ENCODE assay signal across 19 cellular contexts in genomic region chr2:218881744-218882462, GRCh38. TPM values are rescaled to one million over a fixed set of nuclear protein-coding genes. Genes with fewer than 3 reads are reported as not detected.
DNase-seq lines count a peak whose midpoint lies in the region; ATAC-seq, FAIRE-seq and TF ChIP-seq lines count a peak whose summit lies in the region.
"Had no signal": no experiment of that assay in that cellular context is flagged by ENCODE, and none has a peak within 500 bp of the region (broad histone marks: within the 10 kb centered on the region; RNA-seq: fewer than 3 reads in every experiment).

No MANE protein-coding gene starts in this region.

- H3K4me2 ChIP-seq in Karpas-422 (ENCODE audit: low read depth, low read length, poor library complexity, severe bottlenecking): no peak overlapping the region

- peaks cover 3% of the 10 kb centered on the region for H3K27me3 Mint-ChIP-seq in CD4-positive, alpha-beta T cell
- H3K27me3 Mint-ChIP-seq in T-helper 17 cell: no peaks in the 10 kb centered on the region

- H3K9ac ChIP-seq in kidney (ENCODE audit: low read length in 2 of 2) (no peak overlapping the region), Karpas-422 (ENCODE audit: low read length) (no peak overlapping the region)

- H3K79me2 ChIP-seq in Karpas-422 (ENCODE audit: low read length): no peaks in the 10 kb centered on the region

- no peaks in the 10 kb centered on the region for H4K20me1 ChIP-seq in Karpas-422 (ENCODE audit: insufficient read depth, low read depth, low read length)

- ATAC-seq in CD4-positive, alpha-beta T cell (ENCODE audit: poor library complexity): no peak
- ATAC-seq in T-helper 17 cell: no peak
- ATAC-seq in HG02840 (IDR thresholded peaks at IDR 0.05; ENCODE audit: low FRiP score, unreplicated experiment): no peak

- H3K4me1 ChIP-seq in kidney (ENCODE audit: control insufficient read depth in 1 of 2, insufficient read depth in 1 of 2, low read depth in 1 of 2, low read length in 2 of 2) (peaks cover 0 to 12% of the 10 kb centered on the region in 2 donors), Karpas-422 (ENCODE audit: low read length) (peaks cover 40% of the 10 kb centered on the region)

- CTCF ChIA-PET in CD4-positive, alpha-beta T cell (lab: Charles Lee): interaction anchor here (0.6 to 12.1 kb wide), 3 partner anchors 15 to 507 kb away, joined by 3 to 500 read pairs (median 4); no protein-coding TSS in a partner anchor

- intact Hi-C loops in CD4-positive, alpha-beta T cell (cut with DNase I, micrococcal nuclease): no loop called here
- intact Hi-C loops in kidney (cut with DNase I): no loop called here

- H3K36me3 Mint-ChIP-seq in CD4-positive, alpha-beta T cell (ENCODE audit: low read depth): no peaks in the 10 kb centered on the region
- no peaks in the 10 kb centered on the region for H3K36me3 Mint-ChIP-seq in T-helper 17 cell (ENCODE audit: low read depth)

- no peak for TF ChIP-seq POLR2A in GM12892 (IDR thresholded peaks at IDR 0.05; ENCODE audit: low read depth, low read length)

- H2AFZ ChIP-seq in Karpas-422 (ENCODE audit: low read length): no peak overlapping the region

- H3K9me3 ChIP-seq in CD4-positive, alpha-beta T cell (ENCODE audit: control insufficient read depth, low read length): no peaks in the 10 kb centered on the region
- no peaks in the 10 kb centered on the region for H3K9me3 ChIP-seq in T-helper 17 cell (ENCODE audit: control insufficient read depth, low read length, poor library complexity, severe bottlenecking)
- H3K9me3 ChIP-seq in kidney (ENCODE audit: control insufficient read depth in 1 of 2, low read length in 2 of 2): no peaks in the 10 kb centered on the region
- H3K9me3 ChIP-seq in Karpas-422 (ENCODE audit: low read length): no peaks in the 10 kb centered on the region
- H3K9me3 ChIP-seq: uterus had no signal

- no peaks in the 10 kb centered on the region for H3K27me3 ChIP-seq in CD4-positive, alpha-beta T cell (ENCODE audit: control insufficient read depth, insufficient read depth, low read length)
- H3K27me3 ChIP-seq in Karpas-422 (ENCODE audit: low read length): no peaks in the 10 kb centered on the region

- no peaks in the 10 kb centered on the region for H3K9me3 Mint-ChIP-seq in CD4-positive, alpha-beta T cell
- H3K9me3 Mint-ChIP-seq: activated naive CD4-positive, alpha-beta T cell treated with anti-CD3 and anti-CD28 coated beads for 36 hours had no signal

- no peaks in the 10 kb centered on the region for H3K9me2 ChIP-seq in Karpas-422 (replicated peaks; ENCODE audit: insufficient read depth, low read length)

- TF ChIP-seq CTCF in CD4-positive, alpha-beta T cell (IDR thresholded peaks at IDR 0.05): no peak
- TF ChIP-seq CTCF in kidney (IDR thresholded peaks at IDR 0.05; ENCODE audit: borderline replicate concordance, extremely low read depth, insufficient read depth): no peak
- TF ChIP-seq CTCF in D721Med (IDR thresholded peaks at IDR 0.05; ENCODE audit: insufficient read depth, missing control alignments): no peak

- H3K4me3 ChIP-seq in kidney (ENCODE audit: low read length in 2 of 2) (no peak overlapping the region), Karpas-422 (ENCODE audit: low read length) (no peak overlapping the region)
- H3K4me3 ChIP-seq: uterus had no signal

- POLR2A ChIA-PET in CD4-positive, alpha-beta T cell (lab: Charles Lee): interaction anchor here (0.6 to 19.6 kb wide), 3 partner anchors 10 to 14 kb away, joined by 4 to 455 read pairs (median 14); no protein-coding TSS in a partner anchor

- H3K4me1 Mint-ChIP-seq in CD4-positive, alpha-beta T cell (ENCODE audit: low read depth): peaks cover 56% of the 10 kb centered on the region
- peaks cover 57% of the 10 kb centered on the region for H3K4me1 Mint-ChIP-seq in T-helper 17 cell

- H3K27ac Mint-ChIP-seq in CD4-positive, alpha-beta T cell: peak overlapping the region; percentile 11
- peak overlapping the region; percentile 94 for H3K27ac Mint-ChIP-seq in T-helper 17 cell
- H3K27ac Mint-ChIP-seq: activated naive CD4-positive, alpha-beta T cell treated with anti-CD3 and anti-CD28 coated beads for 36 hours had no signal

- no peaks in the 10 kb centered on the region for H3K36me3 ChIP-seq in kidney (ENCODE audit: control insufficient read depth in 1 of 2, insufficient read depth in 2 of 2, low read length in 2 of 2)
- H3K36me3 ChIP-seq in Karpas-422 (ENCODE audit: insufficient read depth, low read length): no peaks in the 10 kb centered on the region
- H3K36me3 ChIP-seq: uterus had no signal

- no peak for DNase-seq in CD4-positive, alpha-beta T cell
- DNase-seq in GM12892 (ENCODE audit: insufficient read length): no peak
- DNase-seq in T-helper 17 cell: no peak
- DNase-seq in kidney: peak; percentile 58
- no peak for DNase-seq in Karpas-422
- no peak for DNase-seq in D721Med (ENCODE audit: insufficient read length, low spot score)
- DNase-seq in Kasumi-1 (lab: John Stamatoyannopoulos, UW): no peak
- DNase-seq: caudate nucleus; GOT3; KBM-7; NCI-H1436 treated with DMSO at 0.1 percent for 48 hours; NCI-H748 treated with DMSO at 0.1 percent for 48 hours; stimulated activated CD4-positive, alpha-beta T cell treated with anti-CD3 and anti-CD28 coated beads, Interleukin-2, amount 100 ng/mL, for 48 hours; T1000; uterus had no signal

- no peak overlapping the region for H3K27ac ChIP-seq in CD4-positive, alpha-beta T cell (ENCODE audit: low read depth, low read length)
- H3K27ac ChIP-seq in kidney (ENCODE audit: low read depth in 2 of 2, low read length in 2 of 2): no peak overlapping the region
- no peak overlapping the region for H3K27ac ChIP-seq in Karpas-422 (ENCODE audit: low read length)
- H3K27ac ChIP-seq: uterus had no signal

- peak overlapping the region; percentile 89 for H3K4me3 Mint-ChIP-seq in CD4-positive, alpha-beta T cell
- peak overlapping the region; percentile 93 for H3K4me3 Mint-ChIP-seq in T-helper 17 cell

- peak; percentile 66 for FAIRE-seq in GM12892 (lab: Jason Lieb, UNC)
- no peak for FAIRE-seq in kidney (lab: Jason Lieb, UNC)
- FAIRE-seq in D721Med (lab: Jason Lieb, UNC): no peak

RNA-seq across cellular contexts. Expression of gene WNT10A, which starts 1.3 kb away (rescaled TPM):
- 1 to 10 TPM; 4.8 to 6.6 TPM for total RNA-seq in CD4-positive, alpha-beta T cell
- polyA plus RNA-seq in GM12892 (2012; ENCODE audit: missing spikeins): 34.9 TPM
- total RNA-seq in T-helper 17 cell: 10 to 100 TPM in 1 of 2 donors, 1 to 10 TPM in 1; 5.5 to 14.4 TPM
- total RNA-seq in kidney: 10.2 TPM
- polyA plus RNA-seq in kidney (ENCODE audit: insufficient read depth, low read depth, low replicate concordance): 1.1 TPM
- total RNA-seq in Karpas-422 (2014; rRNA removed; shearing (Covaris generic); ENCODE audit: low replicate concordance): 2.9 and 3.8 TPM in 2 replicates

RNA-seq across cellular contexts. Expression of gene WNT6, which starts 22.3 kb away (rescaled TPM):
- not detected for total RNA-seq in CD4-positive, alpha-beta T cell
- not detected for polyA plus RNA-seq in GM12892 (2012; ENCODE audit: missing spikeins)
- total RNA-seq in T-helper 17 cell (not detected), kidney (0.57 TPM)
- 0.75 TPM for polyA plus RNA-seq in kidney (ENCODE audit: insufficient read depth, low read depth, low replicate concordance)
- 7.8 and 7.9 TPM in 2 replicates for total RNA-seq in Karpas-422 (2014; rRNA removed; shearing (Covaris generic); ENCODE audit: low replicate concordance)
- total RNA-seq: activated naive CD4-positive, alpha-beta T cell treated with anti-CD3 and anti-CD28 coated beads for 36 hours had no signal

RNA-seq across cellular contexts. Expression of gene PRKAG3, which starts 50.3 kb away (rescaled TPM):
- total RNA-seq in CD4-positive, alpha-beta T cell: not detected
- polyA plus RNA-seq in GM12892 (2012; ENCODE audit: missing spikeins): not detected
- total RNA-seq in T-helper 17 cell: not detected
- not detected for total RNA-seq in kidney
- polyA plus RNA-seq in kidney (ENCODE audit: insufficient read depth, low read depth, low replicate concordance): not detected
- total RNA-seq in Karpas-422 (2014; rRNA removed; shearing (Covaris generic); ENCODE audit: low replicate concordance): not detected in 2 replicates
- total RNA-seq: activated naive CD4-positive, alpha-beta T cell treated with anti-CD3 and anti-CD28 coated beads for 36 hours; kidney epithelial cell; RPMI7951; uterus had no signal
